Comparison of ENCODE assay signal across 11 cellular contexts in the genomic region with DNA sequence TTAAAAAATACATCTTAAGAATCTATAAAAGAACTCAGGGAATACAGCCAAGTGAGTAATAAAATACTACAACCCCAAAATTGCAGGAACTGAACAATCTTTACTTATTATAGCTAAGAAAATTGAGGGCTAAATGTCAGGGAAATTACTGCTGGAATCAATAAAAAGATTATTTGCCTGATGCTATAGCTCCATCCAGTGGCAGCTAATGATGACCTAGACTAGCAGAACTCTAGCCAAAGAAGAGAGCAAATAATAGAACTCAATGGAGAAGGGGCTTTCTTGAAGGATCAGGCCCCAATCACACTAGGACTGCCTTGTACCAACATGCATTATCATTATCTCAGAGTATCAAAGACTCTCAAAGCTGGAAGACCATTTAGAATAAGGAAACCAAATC.
DNase-seq lines count a peak whose midpoint lies in the region; ATAC-seq, FAIRE-seq and TF ChIP-seq lines count a peak whose summit lies in the region.
"Had no signal": no experiment of that assay in that cellular context is flagged by ENCODE, and none has a peak within 500 bp of the region (broad histone marks: within the 10 kb centered on the region; RNA-seq: fewer than 3 reads in every experiment).

No MANE protein-coding gene starts in this region.

- no peak for DNase-seq in AG09309 (ENCODE audit: low read depth)
- no peak for DNase-seq in GM19239 (ENCODE audit: insufficient read length, low spot score)
- DNase-seq in NCI-H82 treated with DMSO at 0.1 percent for 48 hours (lab: John Stamatoyannopoulos, UW; ENCODE audit: unreplicated experiment) = peak; percentile 18
- DNase-seq in fibroblast of pulmonary artery (ENCODE audit: low read depth) = peak; percentile 45
- no peak for DNase-seq in stimulated activated CD4-positive, alpha-beta T cell treated with anti-CD3 and anti-CD28 coated beads, Interleukin-1b, Interleukin-23, amount 100 ng/mL, for 48 hours
- DNase-seq in T1000 (lab: John Stamatoyannopoulos, UW) = no peak
- DNase-seq: stimulated activated CD4-positive, alpha-beta T cell treated with anti-CD3 and anti-CD28 coated beads, Interleukin-2, amount 100 ng/mL, for 24 hours had no signal

- H3K4me3 ChIP-seq in AG09309 (ENCODE audit: control insufficient read depth, low read depth, low read length) = no peak overlapping the region
- no peak overlapping the region for H3K4me3 ChIP-seq in fibroblast of pulmonary artery (replicated peaks; ENCODE audit: low read depth, low read length)

- ATAC-seq in GM21526 (IDR thresholded peaks at IDR 0.05; ENCODE audit: low FRiP score, unreplicated experiment) (no peak), HG03460 (IDR thresholded peaks at IDR 0.05; ENCODE audit: unreplicated experiment) (no peak)
- ATAC-seq: Right ventricle myocardium inferior had no signal

- FAIRE-seq in GM19239 (lab: Jason Lieb, UNC) = peak; percentile 69
- FAIRE-seq: endometrium had no signal

- TF ChIP-seq CTCF in AG09309 (IDR thresholded peaks at IDR 0.05; ENCODE audit: control insufficient read depth, insufficient read depth, low read depth, low read length, missing control alignments) (peak; percentile 49), fibroblast of pulmonary artery (IDR thresholded peaks at IDR 0.05; ENCODE audit: low read length, missing control alignments) (peak; percentile 61)

Comparison
In these comparisons a context has a peak if more than half of its experiments do, and no peak if none do; other contexts are left out.
1. DNase-seq: peak in NCI-H82 treated with DMSO at 0.1 percent for 48 hours (single experiment) and fibroblast of pulmonary artery (single experiment); none in AG09309 (single experiment), GM19239 (single experiment), stimulated activated CD4-positive, alpha-beta T cell treated with anti-CD3 and anti-CD28 coated beads, Interleukin-1b, Interleukin-23, amount 100 ng/mL, for 48 hours (single experiment) and T1000 (single experiment).